ENCODE assay signal across 8 cellular contexts in genomic region chr16:85028638-85029412, GRCh38. TPM values are rescaled to one million over a fixed set of nuclear protein-coding genes. Genes with fewer than 3 reads are reported as not detected.
DNase-seq lines count a peak whose midpoint lies in the region; ATAC-seq and TF ChIP-seq lines count a peak whose summit lies in the region.

No MANE protein-coding gene starts in this region.

- H3K4me3 ChIP-seq in mucosa of stomach (ENCODE audit: low read length) = peak overlapping the region; percentile 72

- ATAC-seq in HG02798 (IDR thresholded peaks at IDR 0.05; ENCODE audit: poor library complexity, unreplicated experiment) (peak; percentile 42), GM21515 (IDR thresholded peaks at IDR 0.05; ENCODE audit: unreplicated experiment) (no peak)

- no peaks in the 10 kb centered on the region for H3K9me3 ChIP-seq in mucosa of stomach (ENCODE audit: control insufficient read depth, low read length)

- H3K4me1 ChIP-seq in mucosa of stomach (ENCODE audit: control insufficient read depth, insufficient read depth, low read length) = peaks cover 27% of the 10 kb centered on the region

- H3K4me3 Mint-ChIP-seq in chondrocyte (ENCODE audit: unreplicated experiment) = peak overlapping the region; percentile 81

- H3K27me3 ChIP-seq in mucosa of stomach (ENCODE audit: control insufficient read depth, insufficient read depth, low read length) = no peaks in the 10 kb centered on the region

- peak overlapping the region; percentile 90 for H3K27ac Mint-ChIP-seq in chondrocyte (ENCODE audit: unreplicated experiment)

- H3K9me3 Mint-ChIP-seq in chondrocyte (ENCODE audit: low read depth) = no peaks in the 10 kb centered on the region

- H3K36me3 ChIP-seq in mucosa of stomach (ENCODE audit: control insufficient read depth, insufficient read depth, low read length) = no peaks in the 10 kb centered on the region

- DNase-seq in COLO829 (ENCODE audit: low spot score) (peak; percentile 15), chondrocyte (ENCODE audit: low spot score) (no peak), Kasumi-1 (lab: John Stamatoyannopoulos, UW) (no peak)
- peak; percentile 86 for DNase-seq in activated CD4-positive, alpha-beta T cell treated with anti-CD3 and anti-CD28 coated beads for 48 hours
- DNase-seq in stimulated activated CD8-positive, alpha-beta memory T cell treated with anti-CD3 and anti-CD28 coated beads, Interleukin-7, amount 100 ng/mL, for 1 hour (ENCODE audit: low read depth in 2 of 2) = peak; percentile 36 to 43

- peaks cover 3% of the 10 kb centered on the region for H3K36me3 Mint-ChIP-seq in chondrocyte (ENCODE audit: low read depth)

- H3K27me3 Mint-ChIP-seq in chondrocyte (ENCODE audit: low read depth) = no peaks in the 10 kb centered on the region

- TF ChIP-seq CTCF in chondrocyte (IDR thresholded peaks at IDR 0.05) = no peak

- H3K9ac ChIP-seq in mucosa of stomach (ENCODE audit: low read length) = peak overlapping the region; percentile 85

- H3K4me1 Mint-ChIP-seq in chondrocyte (ENCODE audit: low read depth) = peaks cover 32% of the 10 kb centered on the region

RNA-seq across cellular contexts. Expression of gene KIAA0513, which starts 1.2 kb away (rescaled TPM):
- 10.4 to 13.0 TPM (median 11.6 TPM) in 3 replicates for total RNA-seq in chondrocyte

RNA-seq across cellular contexts. Expression of gene ZDHHC7, which starts 17.5 kb away (rescaled TPM):
- total RNA-seq in chondrocyte = 45.3 to 51.6 TPM (median 50.2 TPM) in 3 replicates

Comparison
In these comparisons a context has a peak if more than half of its experiments do, and no peak if none do; other contexts are left out.
1. DNase-seq: peak in COLO829 (single experiment), activated CD4-positive, alpha-beta T cell treated with anti-CD3 and anti-CD28 coated beads for 48 hours (single experiment) and stimulated activated CD8-positive, alpha-beta memory T cell treated with anti-CD3 and anti-CD28 coated beads, Interleukin-7, amount 100 ng/mL, for 1 hour (2 of 2); none in chondrocyte (single experiment) and Kasumi-1 (0 of 2).